Comparison of ENCODE assay signal across 8 cellular contexts in the genomic region with DNA sequence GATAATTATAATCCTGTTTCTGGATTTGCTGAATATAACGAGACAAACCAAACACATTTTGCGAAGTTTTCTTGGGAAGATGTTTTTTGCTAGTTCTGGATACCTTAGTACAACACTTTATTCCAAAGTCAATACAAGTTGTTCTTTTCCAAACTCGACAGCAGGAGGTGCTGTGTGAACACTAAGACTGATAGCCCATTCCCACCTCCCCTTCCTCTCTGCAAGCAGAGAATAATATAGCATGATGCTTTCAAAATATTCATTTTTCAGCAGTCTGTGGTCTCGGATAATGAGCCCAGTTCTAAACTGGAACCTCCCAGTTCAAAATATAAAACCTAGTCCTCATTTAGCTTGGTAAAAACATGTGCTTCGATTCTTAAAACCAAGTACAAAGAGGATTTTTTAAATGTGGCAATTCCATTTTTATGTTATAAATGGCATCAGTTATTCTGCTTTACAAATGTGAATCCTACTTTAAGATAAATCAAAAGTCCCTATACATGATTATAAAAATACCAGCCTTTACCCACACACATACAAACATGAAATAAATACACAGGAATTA.
A peak's percentile ranks its signal among the peaks of the same experiment; 100 is the strongest.
DNase-seq lines count a peak whose midpoint lies in the region; TF ChIP-seq lines count a peak whose summit lies in the region.

No MANE protein-coding gene starts in this region.

- peaks cover 4% of the 10 kb centered on the region for H3K27me3 Mint-ChIP-seq in activated naive CD4-positive, alpha-beta T cell treated with anti-CD3 and anti-CD28 coated beads for 36 hours (ENCODE audit: low read depth)
- H3K27me3 Mint-ChIP-seq in progenitor cell of endocrine pancreas: no peaks in the 10 kb centered on the region

- DNase-seq in activated naive CD4-positive, alpha-beta T cell treated with anti-CD3 and anti-CD28 coated beads for 36 hours: peak; percentile 33
- DNase-seq in activated naive CD4-positive, alpha-beta T cell treated with Interleukin-2 at 50 U/mL for 16 hours: no peak
- DNase-seq in LHCN-M2 (ENCODE audit: low read depth) (peak; percentile 35), RWPE1 (ENCODE audit: low spot score) (no peak), epithelial cell of esophagus (ENCODE audit: low read depth) (peak; percentile 63), progenitor cell of endocrine pancreas (ENCODE audit: low spot score, unreplicated experiment) (peak; percentile 13), ecto neural progenitor cell (ENCODE audit: low spot score) (no peak), AG08396 (ENCODE audit: low spot score) (no peak)

- no peaks in the 10 kb centered on the region for H3K36me3 Mint-ChIP-seq in activated naive CD4-positive, alpha-beta T cell treated with anti-CD3 and anti-CD28 coated beads for 36 hours (ENCODE audit: low read depth)
- H3K36me3 Mint-ChIP-seq in progenitor cell of endocrine pancreas (ENCODE audit: insufficient read depth): no peaks in the 10 kb centered on the region

- no peaks in the 10 kb centered on the region for H3K4me1 Mint-ChIP-seq in activated naive CD4-positive, alpha-beta T cell treated with anti-CD3 and anti-CD28 coated beads for 36 hours (ENCODE audit: low read depth)
- H3K4me1 Mint-ChIP-seq in progenitor cell of endocrine pancreas (ENCODE audit: low read depth): peaks cover 4% of the 10 kb centered on the region

- no peak overlapping the region for H3K4me3 Mint-ChIP-seq in activated naive CD4-positive, alpha-beta T cell treated with anti-CD3 and anti-CD28 coated beads for 36 hours
- no peak overlapping the region for H3K4me3 Mint-ChIP-seq in progenitor cell of endocrine pancreas (ENCODE audit: low read depth)

- H3K4me3 ChIP-seq in epithelial cell of esophagus (ENCODE audit: low read length): no peak overlapping the region

- CTCF ChIA-PET in activated naive CD4-positive, alpha-beta T cell treated with anti-CD3 and anti-CD28 coated beads for 36 hours (lab: Charles Lee): interaction anchor here (0.6 to 3.2 kb wide), 9 partner anchors 59 to 935 kb away, joined by 3 to 11 read pairs (median 3); no protein-coding TSS in a partner anchor
- CTCF ChIA-PET in RWPE1 (lab: Yijun Ruan, JAX): interaction anchor here (0.6 to 1.1 kb wide), 6 partner anchors 589 to 1397 kb away, joined by 3 read pairs; no protein-coding TSS in a partner anchor

- POLR2A ChIA-PET in RWPE1 (lab: Yijun Ruan, JAX; ENCODE audit: low non-redundant PET): no interaction called here

- H3K27ac Mint-ChIP-seq in activated naive CD4-positive, alpha-beta T cell treated with anti-CD3 and anti-CD28 coated beads for 36 hours: no peak overlapping the region
- no peak overlapping the region for H3K27ac Mint-ChIP-seq in progenitor cell of endocrine pancreas

- TF ChIP-seq CTCF in RWPE1 (conservative IDR thresholded peaks at IDR 0.05; ENCODE audit: low read depth): peak; percentile 32; the same call in 1 of the 2 replicates
- TF ChIP-seq CTCF in epithelial cell of esophagus (IDR thresholded peaks at IDR 0.05; ENCODE audit: insufficient read depth, low read depth, low read length, missing control alignments): peak; percentile 76
- peak; percentile 80 for TF ChIP-seq CTCF in progenitor cell of endocrine pancreas (IDR thresholded peaks at IDR 0.05; ENCODE audit: unreplicated experiment)

- intact Hi-C loops in activated naive CD4-positive, alpha-beta T cell treated with anti-CD3 and anti-CD28 coated beads for 36 hours (cut with micrococcal nuclease): loop anchor here (1.0 kb wide), 4 partner anchors 631 to 936 kb away; no protein-coding TSS in a partner anchor

- H3K9me3 Mint-ChIP-seq in activated naive CD4-positive, alpha-beta T cell treated with anti-CD3 and anti-CD28 coated beads for 36 hours: no peaks in the 10 kb centered on the region
- no peaks in the 10 kb centered on the region for H3K9me3 Mint-ChIP-seq in progenitor cell of endocrine pancreas (ENCODE audit: low read depth)

- H3K27ac ChIP-seq in RWPE1: no peak overlapping the region

Comparison
In these comparisons a context has a peak if more than half of its experiments do, and no peak if none do; other contexts are left out.
1. DNase-seq: peak in activated naive CD4-positive, alpha-beta T cell treated with anti-CD3 and anti-CD28 coated beads for 36 hours (single experiment), LHCN-M2 (single experiment), epithelial cell of esophagus (single experiment) and progenitor cell of endocrine pancreas (single experiment); none in activated naive CD4-positive, alpha-beta T cell treated with Interleukin-2 at 50 U/mL for 16 hours (single experiment), RWPE1 (single experiment), ecto neural progenitor cell (single experiment) and AG08396 (single experiment).
2. Peak in every context shown above with its lines, with median percentiles within 50 percentile points of each other: CTCF ChIP-seq.